Comparison of ENCODE assay signal across 22 cellular contexts in genomic region chr3:14898929-14899328, GRCh38. TPM values are rescaled to one million over a fixed set of nuclear protein-coding genes. Genes with fewer than 3 reads are reported as not detected.
A peak's percentile ranks its signal among the peaks of the same experiment; 100 is the strongest.
DNase-seq lines count a peak whose midpoint lies in the region; ATAC-seq and TF ChIP-seq lines count a peak whose summit lies in the region.
"Had no signal": no experiment of that assay in that cellular context is flagged by ENCODE, and none has a peak within 500 bp of the region (broad histone marks: within the 10 kb centered on the region; RNA-seq: fewer than 3 reads in every experiment).

No MANE protein-coding gene starts in this region.

- H3K9ac ChIP-seq in OCI-LY3 (ENCODE audit: low read length) (no peak overlapping the region), endodermal cell (ENCODE audit: extremely low read depth, low read length, poor library complexity, severe bottlenecking) (no peak overlapping the region)
- H3K9ac ChIP-seq: SK-N-SH had no signal

- no peak overlapping the region for H3K4me3 ChIP-seq in OCI-LY3 (ENCODE audit: low read length)
- no peak overlapping the region for H3K4me3 ChIP-seq in endodermal cell (ENCODE audit: low read length)
- no peak overlapping the region for H3K4me3 ChIP-seq in upper lobe of right lung

- no peak for ATAC-seq in activated naive CD4-positive, alpha-beta T cell treated with anti-CD3 and anti-CD28 coated beads, Interleukin-2, amount 50 U/mL, for 72 hours
- ATAC-seq in upper lobe of right lung (no peak), HG02571 (IDR thresholded peaks at IDR 0.05; ENCODE audit: unreplicated experiment) (no peak)
- ATAC-seq: PC-3 had no signal

- H3K79me2 ChIP-seq in OCI-LY3 (ENCODE audit: low read length), result no peaks in the 10 kb centered on the region

- no peak overlapping the region for H3K27ac ChIP-seq in OCI-LY3 (ENCODE audit: low read length)
- H3K27ac ChIP-seq in endodermal cell (ENCODE audit: low read depth, low read length), result no peak overlapping the region
- H3K27ac ChIP-seq in upper lobe of right lung, result no peak overlapping the region
- H3K27ac ChIP-seq: RWPE1 had no signal

- H3K36me3 ChIP-seq in OCI-LY3 (replicated peaks; ENCODE audit: low read depth, low read length) (no peaks in the 10 kb centered on the region), endodermal cell (ENCODE audit: control insufficient read depth, insufficient read depth, low read length) (no peaks in the 10 kb centered on the region), upper lobe of right lung (peaks cover 8% of the 10 kb centered on the region)

- H3K27ac Mint-ChIP-seq in activated naive CD4-positive, alpha-beta T cell treated with anti-CD3 and anti-CD28 coated beads, Interleukin-2, amount 50 U/mL, for 24 hours, result peak overlapping the region; percentile 6
- H3K27ac Mint-ChIP-seq in activated naive CD4-positive, alpha-beta T cell treated with anti-CD3 and anti-CD28 coated beads, Interleukin-2, amount 50 U/mL, for 72 hours, result no peak overlapping the region
- no peak overlapping the region for H3K27ac Mint-ChIP-seq in endodermal cell
- H3K27ac Mint-ChIP-seq: B cell had no signal

- no peaks in the 10 kb centered on the region for H3K27me3 Mint-ChIP-seq in activated naive CD4-positive, alpha-beta T cell treated with anti-CD3 and anti-CD28 coated beads, Interleukin-2, amount 50 U/mL, for 24 hours
- no peaks in the 10 kb centered on the region for H3K27me3 Mint-ChIP-seq in endodermal cell (ENCODE audit: insufficient read depth)

- no peak for DNase-seq in activated naive CD4-positive, alpha-beta T cell treated with anti-CD3 and anti-CD28 coated beads, Interleukin-2, amount 50 U/mL, for 72 hours (ENCODE audit: low spot score in 2 of 2)
- peak; percentile 52 for DNase-seq in endodermal cell
- DNase-seq in upper lobe of right lung, result peak; percentile 22
- DNase-seq in superior temporal gyrus (ENCODE audit: extremely low spot score), result no peak
- DNase-seq in NCI-H2171 treated with DMSO at 0.1 percent for 48 hours (lab: John Stamatoyannopoulos, UW), result no peak
- DNase-seq: 8988T, GOT3, IMR-90, Karpas-422, NCI-H1417, NCI-H1694 treated with DMSO at 0.1 percent for 48 hours, NCI-H2081 treated with DMSO at 0.1 percent for 48 hours, NCI-H446 treated with DMSO at 0.1 percent for 48 hours, NCI-H526 treated with DMSO at 0.1 percent for 48 hours, PC-3, SHP77 treated with DMSO at 0.1 percent for 48 hours, SK-N-SH had no signal

- H3K4me2 ChIP-seq in OCI-LY3 (ENCODE audit: low read length), result 0 out of 2 replicates have a peak overlapping the region, but pooled peaks have one; percentile 12
- H3K4me2 ChIP-seq: SK-N-SH had no signal

- H4K20me1 ChIP-seq in OCI-LY3 (ENCODE audit: insufficient read depth, low read length), result 0 out of 2 replicates have a peak, but pooled peaks cover 4% of the 10 kb centered on the region

- H3K36me3 Mint-ChIP-seq in activated naive CD4-positive, alpha-beta T cell treated with anti-CD3 and anti-CD28 coated beads, Interleukin-2, amount 50 U/mL, for 24 hours, result no peaks in the 10 kb centered on the region
- no peaks in the 10 kb centered on the region for H3K36me3 Mint-ChIP-seq in activated naive CD4-positive, alpha-beta T cell treated with anti-CD3 and anti-CD28 coated beads, Interleukin-2, amount 50 U/mL, for 72 hours
- H3K36me3 Mint-ChIP-seq in endodermal cell (ENCODE audit: low read depth), result peaks cover 12% of the 10 kb centered on the region

- no peak overlapping the region for H2AFZ ChIP-seq in OCI-LY3 (ENCODE audit: low read depth, low read length)

- no peak overlapping the region for H3K4me3 Mint-ChIP-seq in activated naive CD4-positive, alpha-beta T cell treated with anti-CD3 and anti-CD28 coated beads, Interleukin-2, amount 50 U/mL, for 24 hours
- no peak overlapping the region for H3K4me3 Mint-ChIP-seq in endodermal cell
- H3K4me3 Mint-ChIP-seq: B cell had no signal

- peaks cover 53% of the 10 kb centered on the region for H3K27me3 ChIP-seq in OCI-LY3 (ENCODE audit: low read depth, low read length)
- no peaks in the 10 kb centered on the region for H3K27me3 ChIP-seq in endodermal cell (ENCODE audit: control insufficient read depth, insufficient read depth, low read length, poor library complexity, severe bottlenecking)
- no peaks in the 10 kb centered on the region for H3K27me3 ChIP-seq in upper lobe of right lung

- WGBS in endodermal cell (ENCODE audit: insufficient coverage in 1 of 2, insufficient read length in 1 of 2), 2 experiments, result 76 to 79% methylated on average over 5 to 7 of the region's 7 CpGs

- intact Hi-C loops in upper lobe of right lung (cut with DNase I), result no loop called here

- no peaks in the 10 kb centered on the region for H3K9me3 Mint-ChIP-seq in activated naive CD4-positive, alpha-beta T cell treated with anti-CD3 and anti-CD28 coated beads, Interleukin-2, amount 50 U/mL, for 24 hours
- H3K9me3 Mint-ChIP-seq in activated naive CD4-positive, alpha-beta T cell treated with anti-CD3 and anti-CD28 coated beads, Interleukin-2, amount 50 U/mL, for 72 hours, result peaks cover 0 to 3% of the 10 kb centered on the region in 2 donors
- no peaks in the 10 kb centered on the region for H3K9me3 Mint-ChIP-seq in endodermal cell

- H3K9me3 ChIP-seq in OCI-LY3 (ENCODE audit: insufficient read depth, low read length) (no peaks in the 10 kb centered on the region), endodermal cell (ENCODE audit: control insufficient read depth, low read length) (no peaks in the 10 kb centered on the region), upper lobe of right lung (no peaks in the 10 kb centered on the region)
- H3K9me3 ChIP-seq: SK-N-SH had no signal

- no peaks in the 10 kb centered on the region for H3K4me1 ChIP-seq in OCI-LY3 (ENCODE audit: low read length)
- no peaks in the 10 kb centered on the region for H3K4me1 ChIP-seq in endodermal cell (ENCODE audit: control insufficient read depth, insufficient read depth, low read length)
- no peaks in the 10 kb centered on the region for H3K4me1 ChIP-seq in upper lobe of right lung

- H3K4me1 Mint-ChIP-seq in activated naive CD4-positive, alpha-beta T cell treated with anti-CD3 and anti-CD28 coated beads, Interleukin-2, amount 50 U/mL, for 24 hours, result peaks cover 6% of the 10 kb centered on the region
- H3K4me1 Mint-ChIP-seq in endodermal cell, result peaks cover 4% of the 10 kb centered on the region
- H3K4me1 Mint-ChIP-seq: B cell had no signal

- TF ChIP-seq CTCF in OCI-LY3 (IDR thresholded peaks at IDR 0.05; ENCODE audit: low read depth, low read length) (no peak), endodermal cell (conservative IDR thresholded peaks at IDR 0.05) (peak; percentile 26), upper lobe of right lung (IDR thresholded peaks at IDR 0.05) (no peak)

RNA-seq across cellular contexts. Expression of gene NR2C2, which starts 48.5 kb away (rescaled TPM):
- total RNA-seq in activated naive CD4-positive, alpha-beta T cell treated with anti-CD3 and anti-CD28 coated beads, Interleukin-2, amount 50 U/mL, for 72 hours, result 10 to 100 TPM; 51.8 to 70.7 TPM
- total RNA-seq in endodermal cell (10 to 100 TPM; 54.4 to 60.8 TPM), upper lobe of right lung (52.5 TPM)
- 33.7 TPM for polyA plus RNA-seq in endodermal cell (2013, experiment 1 of 2)
- polyA plus RNA-seq in endodermal cell (2013, experiment 2 of 2), result 31.7 TPM

Comparison
In these comparisons a context has a peak if more than half of its experiments do, and no peak if none do; other contexts are left out.
1. DNase-seq: peak in endodermal cell (single experiment) and upper lobe of right lung (single experiment); none in activated naive CD4-positive, alpha-beta T cell treated with anti-CD3 and anti-CD28 coated beads, Interleukin-2, amount 50 U/mL, for 72 hours (0 of 2), superior temporal gyrus (single experiment) and NCI-H2171 treated with DMSO at 0.1 percent for 48 hours (single experiment).